Comparison of ENCODE assay signal across 19 cellular contexts in the genomic region with DNA sequence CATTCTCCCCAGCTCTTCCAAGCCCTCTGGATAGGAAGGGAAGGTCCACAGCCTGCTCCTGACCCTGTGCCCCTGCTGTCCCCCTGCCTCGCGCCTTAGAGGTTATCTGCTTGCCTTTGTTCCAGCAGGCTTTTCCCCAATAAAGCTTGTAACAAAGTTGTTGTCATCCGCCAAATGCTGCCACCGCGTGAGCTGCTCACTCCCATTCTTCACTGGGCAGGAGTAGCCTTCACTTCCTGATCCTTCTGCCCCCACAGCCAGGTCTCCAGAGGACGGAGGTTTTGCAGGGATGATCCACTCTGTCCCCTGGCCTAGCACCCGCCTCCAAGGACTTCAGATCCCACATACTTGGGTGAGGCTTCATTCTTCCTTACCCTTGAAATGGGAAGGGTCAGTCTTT.
DNase-seq lines count a peak whose midpoint lies in the region; ATAC-seq and TF ChIP-seq lines count a peak whose summit lies in the region.
"Had no signal": no experiment of that assay in that cellular context is flagged by ENCODE, and none has a peak within 500 bp of the region (broad histone marks: within the 10 kb centered on the region; RNA-seq: fewer than 3 reads in every experiment).

No MANE protein-coding gene starts in this region.

- H3K4me2 ChIP-seq in H9 (ENCODE audit: insufficient read depth, insufficient read length, low read length) = no peak overlapping the region

- no peak overlapping the region for H2BK15ac ChIP-seq in H9 (ENCODE audit: low read depth, low read length)

- no peak overlapping the region for H4K5ac ChIP-seq in H9 (ENCODE audit: insufficient read length, low read depth, low read length)

- peaks cover 33 to 39% of the 10 kb centered on the region in 2 experiments for H3K4me1 Mint-ChIP-seq in H9
- peaks cover 0 to 2% (median 0%) of the 10 kb centered on the region in 4 donors for H3K4me1 Mint-ChIP-seq in naive thymus-derived CD8-positive, alpha-beta T cell
- H3K4me1 Mint-ChIP-seq: CD14-positive monocyte; stimulated activated memory B cell treated with anti-CD40 and anti-IgM and Interleukin-4, amounts not matched to agents 10 μg/mL and 1 μg/mL and 100 μg/mL, for 72 hours had no signal

- no peak overlapping the region for H2BK12ac ChIP-seq in H9 (ENCODE audit: insufficient read length, low read depth, low read length)

- H3K79me2 ChIP-seq in H9 (ENCODE audit: insufficient read depth, low read length) = no peaks in the 10 kb centered on the region

- H2AK5ac ChIP-seq in H9 (ENCODE audit: insufficient read length, low read length) = no peak overlapping the region

- peak overlapping the region; percentile 93 to 96 (median 96) for H3K27ac Mint-ChIP-seq in H9
- no peak overlapping the region for H3K27ac Mint-ChIP-seq in naive thymus-derived CD8-positive, alpha-beta T cell
- H3K27ac Mint-ChIP-seq: CD14-positive monocyte; stimulated activated memory B cell treated with anti-CD40 and anti-IgM and Interleukin-4, amounts not matched to agents 10 μg/mL and 1 μg/mL and 100 μg/mL, for 72 hours had no signal

- H3K9me3 ChIP-seq in H9 (ENCODE audit: control insufficient read depth, low read depth, low read length) (no peaks in the 10 kb centered on the region), gastrocnemius medialis (no peaks in the 10 kb centered on the region)
- H3K9me3 ChIP-seq: breast epithelium, thoracic aorta had no signal

- no peak for TF ChIP-seq POLR2A in gastrocnemius medialis (IDR thresholded peaks at IDR 0.05)

- no CpG with 5 or more reads among the region's 7 CpGs for WGBS in H9 (ENCODE audit: extremely low coverage, insufficient read length, low lambda C conversion rate)

- TF ChIP-seq CTCF in H9 (conservative IDR thresholded peaks at IDR 0.05) = no peak
- TF ChIP-seq CTCF in gastrocnemius medialis (IDR thresholded peaks at IDR 0.05 in 4 of 5, conservative IDR thresholded peaks at IDR 0.05 in 1 of 5) = no peak

- H4K8ac ChIP-seq in H9 (replicated peaks; ENCODE audit: insufficient read length, low read depth, low read length) = no peak overlapping the region

- H3K36me3 ChIP-seq in gastrocnemius medialis = no peaks in the 10 kb centered on the region
- H3K36me3 ChIP-seq: breast epithelium, thoracic aorta had no signal

- no peak overlapping the region for H3K14ac ChIP-seq in H9 (ENCODE audit: insufficient read depth, low read length)

- intact Hi-C loops in gastrocnemius medialis (cut with DNase I; ENCODE audit: low total_unique reads) = loop anchor here (2.0 kb wide), 1 partner anchor 70 kb away; no protein-coding TSS in a partner anchor

- H3K27ac ChIP-seq in H9 (ENCODE audit: insufficient read length, low read depth, low read length) (no peak overlapping the region), caudate nucleus (ENCODE audit: low read depth, low read length) (peak overlapping the region; percentile 23), layer of hippocampus (ENCODE audit: low read depth, low read length) (peak overlapping the region; percentile 8), gastrocnemius medialis (peak overlapping the region; percentile 79 to 84 (median 82))

- no peak overlapping the region for H3T11ph ChIP-seq in H9 (ENCODE audit: low read length)

- POLR2A ChIA-PET in naive thymus-derived CD8-positive, alpha-beta T cell (lab: Charles Lee) = no interaction called here

- no peak for DNase-seq in H9
- DNase-seq in caudate nucleus (lab: John Stamatoyannopoulos, UW) = no peak
- no peak for DNase-seq in gastrocnemius medialis
- DNase-seq in naive thymus-derived CD8-positive, alpha-beta T cell = no peak
- DNase-seq in NCI-H2081 (lab: John Stamatoyannopoulos, UW) = no peak
- no peak for DNase-seq in COLO668 (lab: John Stamatoyannopoulos, UW; ENCODE audit: unreplicated experiment)
- DNase-seq in DMS53 (lab: John Stamatoyannopoulos, UW) = no peak
- DNase-seq: activated CD4-positive, alpha-beta T cell treated with anti-CD3 and anti-CD28 coated beads for 1 hour; activated T-cell treated with anti-CD3 and anti-CD28 coated beads, Interleukin-2, amount 50 U/mL, for 1 hour; cortex of kidney; NCI-H1105; NCI-H2029; NCI-H226; SIG-M5 had no signal

- H3K9me3 Mint-ChIP-seq in H9 = no peaks in the 10 kb centered on the region
- H3K9me3 Mint-ChIP-seq in naive thymus-derived CD8-positive, alpha-beta T cell = no peaks in the 10 kb centered on the region
- H3K9me3 Mint-ChIP-seq: stimulated activated memory B cell treated with anti-CD40 and anti-IgM and Interleukin-4, amounts not matched to agents 10 μg/mL and 1 μg/mL and 100 μg/mL, for 72 hours had no signal

- H2BK120ac ChIP-seq in H9 (ENCODE audit: low read depth, low read length, poor library complexity, severe bottlenecking) = no peak overlapping the region

- no peaks in the 10 kb centered on the region for H3K27me3 ChIP-seq in H9 (ENCODE audit: insufficient read depth, low read length)
- no peaks in the 10 kb centered on the region for H3K27me3 ChIP-seq in layer of hippocampus (ENCODE audit: control insufficient read depth, insufficient read depth, low read length)
- no peaks in the 10 kb centered on the region for H3K27me3 ChIP-seq in gastrocnemius medialis
- H3K27me3 ChIP-seq: breast epithelium had no signal

- H3K9ac ChIP-seq in H9 (ENCODE audit: extremely low read depth, insufficient read length, low read length) = no peak overlapping the region

- H3K4me3 ChIP-seq in gastrocnemius medialis = no peak overlapping the region
- H3K4me3 ChIP-seq: breast epithelium, thoracic aorta had no signal

- H3K4me1 ChIP-seq in H9 (ENCODE audit: insufficient read depth, low read length) (peaks cover 11% of the 10 kb centered on the region; the same call in 1 of the 2 replicates), gastrocnemius medialis (peaks cover 22 to 26% of the 10 kb centered on the region in 2 donors)
- H3K4me1 ChIP-seq: breast epithelium had no signal

- H3K4me3 Mint-ChIP-seq in H9 = peak overlapping the region in 1 of 2 experiments; percentile 68; a peak in 3 of 5 replicates
- no peak overlapping the region for H3K4me3 Mint-ChIP-seq in naive thymus-derived CD8-positive, alpha-beta T cell
- H3K4me3 Mint-ChIP-seq: CD14-positive monocyte; stimulated activated memory B cell treated with anti-CD40 and anti-IgM and Interleukin-4, amounts not matched to agents 10 μg/mL and 1 μg/mL and 100 μg/mL, for 72 hours had no signal

- no peaks in the 10 kb centered on the region for H3K23me2 ChIP-seq in H9 (ENCODE audit: insufficient read length, low read depth, low read length, poor library complexity, severe bottlenecking)

- H2BK5ac ChIP-seq in H9 (ENCODE audit: insufficient read length, low read length) = no peak overlapping the region

- no peak overlapping the region for H3K4ac ChIP-seq in H9 (ENCODE audit: low read depth, low read length)

- H3K27me3 Mint-ChIP-seq in H9 (ENCODE audit: low read depth) = no peaks in the 10 kb centered on the region
- H3K27me3 Mint-ChIP-seq in naive thymus-derived CD8-positive, alpha-beta T cell = peaks cover 5 to 36% (median 9%) of the 10 kb centered on the region in 5 donors

- H3K36me3 Mint-ChIP-seq in H9 (ENCODE audit: insufficient read depth in 1 of 3, low read depth in 3 of 3) = peaks cover 11 to 21% (median 12%) of the 10 kb centered on the region in 3 experiments; a peak in 5 of 7 replicates
- no peaks in the 10 kb centered on the region for H3K36me3 Mint-ChIP-seq in naive thymus-derived CD8-positive, alpha-beta T cell
- H3K36me3 Mint-ChIP-seq: CD14-positive monocyte; stimulated activated memory B cell treated with anti-CD40 and anti-IgM and Interleukin-4, amounts not matched to agents 10 μg/mL and 1 μg/mL and 100 μg/mL, for 72 hours had no signal

- ATAC-seq in gastrocnemius medialis = peak in 1 of 2 donors; percentile 4
- ATAC-seq in naive thymus-derived CD8-positive, alpha-beta T cell = no peak

- in situ Hi-C loops in gastrocnemius medialis (cut with MboI; ENCODE audit: low sequenced_read_pairs in 4 of 4) = no loop called here

- H2BK20ac ChIP-seq in H9 (ENCODE audit: low read depth, low read length, poor library complexity, severe bottlenecking) = no peak overlapping the region

- no peak overlapping the region for H2AFZ ChIP-seq in H9 (ENCODE audit: low read length)

- H3K79me1 ChIP-seq in H9 (ENCODE audit: insufficient read depth, low read depth, low read length, poor library complexity, severe bottlenecking) = no peaks in the 10 kb centered on the region

- H3K56ac ChIP-seq in H9 (ENCODE audit: insufficient read length, low read depth, low read length) = no peak overlapping the region

- no peak overlapping the region for H3K18ac ChIP-seq in H9 (ENCODE audit: insufficient read length, low read depth, low read length)

- H4K20me1 ChIP-seq in H9 (ENCODE audit: control insufficient read depth, insufficient read depth, insufficient read length) = no peaks in the 10 kb centered on the region

- H3K23ac ChIP-seq in H9 (ENCODE audit: insufficient read length, low read depth, low read length) = no peak overlapping the region

- H4K91ac ChIP-seq in H9 (ENCODE audit: insufficient read length, low read depth, low read length) = no peak overlapping the region

Comparison
In these comparisons a context has a peak if more than half of its experiments do, and no peak if none do; other contexts are left out.
1. H3K27ac Mint-ChIP-seq: peak in H9 (3 of 3); none in naive thymus-derived CD8-positive, alpha-beta T cell (0 of 10).